16 cellular contexts compared by ENCODE assay signal in genomic region chr2:69566669-69567068, GRCh38.
DNase-seq lines count a peak whose midpoint lies in the region; ATAC-seq, FAIRE-seq and TF ChIP-seq lines count a peak whose summit lies in the region.
"Had no signal": no experiment of that assay in that cellular context is flagged by ENCODE, and none has a peak within 500 bp of the region (broad histone marks: within the 10 kb centered on the region; RNA-seq: fewer than 3 reads in every experiment).

No MANE protein-coding gene starts in this region.

- no peaks in the 10 kb centered on the region for H3K27me3 Mint-ChIP-seq in T-helper 17 cell

- in situ Hi-C loops in transverse colon (cut with MboI; ENCODE audit: low pct_ligation_motif_present in 1 of 4, low pct_unique_long_range_greater_than_20kb in 1 of 4, low sequenced_read_pairs in 3 of 4): loop anchor here (10.0 to 25.0 kb wide), 3 partner anchors 146 to 246 kb away; no protein-coding TSS in a partner anchor

- H3K4me1 ChIP-seq in heart right ventricle (peaks cover 9 to 91% (median 55%) of the 10 kb centered on the region in 9 donors), transverse colon (peaks cover 0 to 57% (median 6%) of the 10 kb centered on the region in 4 donors)
- H3K4me1 ChIP-seq: ascending aorta had no signal

- no peak for TF ChIP-seq EP300 in transverse colon (IDR thresholded peaks at IDR 0.05; ENCODE audit: low read depth)

- H3K27me3 ChIP-seq in heart right ventricle (no peaks in the 10 kb centered on the region), transverse colon (no peaks in the 10 kb centered on the region)
- H3K27me3 ChIP-seq: ascending aorta, Peyer's patch had no signal

- 95 to 97% methylated on average over 4 of the region's 4 CpGs for WGBS in heart right ventricle, 2 donors
- 96% methylated on average over 3 to 4 of the region's 4 CpGs for WGBS in transverse colon (ENCODE audit: low coverage in 1 of 2), 2 donors

- ATAC-seq in heart right ventricle: peak in 1 of 8 donors; percentile 27
- no peak for ATAC-seq in Right ventricle myocardium inferior
- peak; percentile 51 for ATAC-seq in T-helper 17 cell
- peak; percentile 7 for ATAC-seq in left ventricle myocardium superior
- no peak for ATAC-seq in GM19324 (IDR thresholded peaks at IDR 0.05; ENCODE audit: low FRiP score, unreplicated experiment)

- H3K9me3 ChIP-seq in heart right ventricle (no peaks in the 10 kb centered on the region), T-helper 17 cell (ENCODE audit: control insufficient read depth, low read length, poor library complexity, severe bottlenecking) (no peaks in the 10 kb centered on the region), transverse colon (no peaks in the 10 kb centered on the region)
- H3K9me3 ChIP-seq: ascending aorta, Peyer's patch had no signal

- no peak overlapping the region for H3K4me3 ChIP-seq in heart right ventricle
- H3K4me3 ChIP-seq in transverse colon: no peak overlapping the region
- H3K4me3 ChIP-seq: ascending aorta, Peyer's patch had no signal

- DNase-seq in heart right ventricle (no peak), Right ventricle myocardium inferior (ENCODE audit: missing footprints) (no peak), T-helper 17 cell (no peak), left ventricle myocardium superior (no peak), transverse colon (no peak), cortex of kidney (lab: John Stamatoyannopoulos, UW) (no peak), GM12891 (ENCODE audit: insufficient read length, low spot score) (no peak)
- DNase-seq: activated CD8-positive, alpha-beta memory T cell treated with anti-CD3 and anti-CD28 coated beads, Interleukin-2, amount 50 U/mL, for 48 hours; dermis blood vessel endothelial cell; hippocampal formation; left colon; NCI-H1048; Peyer's patch had no signal

- no peak for TF ChIP-seq CTCF in heart right ventricle (IDR thresholded peaks at IDR 0.05)
- TF ChIP-seq CTCF in transverse colon (IDR thresholded peaks at IDR 0.05): no peak

- intact Hi-C loops in heart right ventricle (cut with DNase I) (loop anchor here in 7 of 10 donors (5.0 to 10.0 kb wide), 3 partner anchors 76 to 248 kb away; partner anchors contain the start of gene AAK1 (in 7 of the 7)), Right ventricle myocardium inferior (cut with DNase I) (loop anchor here (10.0 kb wide), 1 partner anchor 248 kb away; no protein-coding TSS in a partner anchor), left ventricle myocardium superior (cut with micrococcal nuclease) (loop anchor here (10.0 kb wide), 2 partner anchors 78 to 148 kb away; partner anchors contain the start of gene AAK1), transverse colon (cut with DNase I; ENCODE audit: low total_unique reads) (no loop called here)

- FAIRE-seq in GM12891 (lab: Jason Lieb, UNC): no peak
- FAIRE-seq: GM19239 had no signal

- H3K27ac ChIP-seq in heart right ventricle (peak overlapping the region in 8 of 10 donors; percentile 13 to 73 (median 58)), transverse colon (peak overlapping the region in 3 of 4 donors; percentile 39 to 61 (median 50))
- H3K27ac ChIP-seq: ascending aorta, Peyer's patch had no signal

- H3K36me3 ChIP-seq in heart right ventricle (no peaks in the 10 kb centered on the region), transverse colon (no peaks in the 10 kb centered on the region)
- H3K36me3 ChIP-seq: ascending aorta, Peyer's patch had no signal

- H3K4me3 Mint-ChIP-seq in T-helper 17 cell: peak overlapping the region; percentile 39

- peaks cover 3% of the 10 kb centered on the region for H3K36me3 Mint-ChIP-seq in T-helper 17 cell (ENCODE audit: low read depth)

- peak overlapping the region; percentile 88 for H3K27ac Mint-ChIP-seq in T-helper 17 cell

- H3K4me1 Mint-ChIP-seq in T-helper 17 cell: peaks cover 77% of the 10 kb centered on the region

- TF ChIP-seq POLR2A in transverse colon (IDR thresholded peaks at IDR 0.05) (no peak), GM12891 (IDR thresholded peaks at IDR 0.05; ENCODE audit: low read depth, low read length) (no peak)

TF ChIP-seq in GM12891, 5 proteins besides CTCF, POLR2A, EP300 and RAD21:
- TF ChIP-seq PAX5 (IDR thresholded peaks at IDR 0.05; ENCODE audit: insufficient read depth, low read length, severe bottlenecking) (no peak), SPI1 (IDR thresholded peaks at IDR 0.05; ENCODE audit: low read depth, low read length) (no peak), POLR2AphosphoS5 (IDR thresholded peaks at IDR 0.05; ENCODE audit: low read depth, low read length) (no peak), TAF1 (IDR thresholded peaks at IDR 0.05; ENCODE audit: low read depth, low read length) (no peak), POU2F2 (IDR thresholded peaks at IDR 0.05; ENCODE audit: low read depth, low read length) (no peak)

Comparison
In these comparisons a context has a peak if more than half of its experiments do, and no peak if none do; other contexts are left out.
1. ATAC-seq: peak in T-helper 17 cell (single experiment) and left ventricle myocardium superior (single experiment); none in Right ventricle myocardium inferior (single experiment) and GM19324 (single experiment).